20 cellular contexts compared by ENCODE assay signal in genomic region chr3:55968331-55968730, GRCh38.
"Had no signal": no experiment of that assay in that cellular context is flagged by ENCODE, and none has a peak within 500 bp of the region (broad histone marks: within the 10 kb centered on the region; RNA-seq: fewer than 3 reads in every experiment).

No MANE protein-coding gene starts in this region.

- DNase-seq: activated CD4-positive, alpha-beta memory T cell treated with anti-CD3 and anti-CD28 coated beads, Interleukin-2, amount 10 ng/mL, durations not matched to agents 7 days and 5 days; activated CD4-positive, alpha-beta T cell treated with anti-CD3 and anti-CD28 coated beads for 36 hours; activated gamma-delta T cell treated with Interleukin-2 at 50 U/mL for 16 hours; activated naive CD8-positive, alpha-beta T cell treated with anti-CD3 and anti-CD28 coated beads, Interleukin-2, amount 10 ng/mL, durations not matched to agents 7 days and 5 days; activated T-cell treated with anti-CD3 and anti-CD28 coated beads, Interleukin-2, amount 50 U/mL, for 72 hours; dermis blood vessel endothelial cell; endodermal cell; esophagus squamous epithelium; heart left ventricle; left lung; pancreas; retina; T-helper 9 cell had no signal

- ATAC-seq: activated CD4-positive, alpha-beta T cell treated with anti-CD3 and anti-CD28 coated beads for 36 hours; activated T-cell treated with anti-CD3 and anti-CD28 coated beads, Interleukin-2, amount 50 U/mL, for 72 hours; heart left ventricle; left lung; pancreas had no signal

- H3K4me2 ChIP-seq: neural progenitor cell had no signal

- H3K4me3 ChIP-seq: ascending aorta, esophagus squamous epithelium, heart left ventricle, left lung, neural progenitor cell, pancreas, skin epidermis, tibial nerve had no signal

- H3K9me3 ChIP-seq: ascending aorta, esophagus squamous epithelium, left lung, pancreas, tibial nerve had no signal

- H2AFZ ChIP-seq: neural progenitor cell had no signal

- FAIRE-seq: frontal cortex, islet of Langerhans, pancreas had no signal

- H3K27me3 ChIP-seq: ascending aorta, esophagus squamous epithelium, heart left ventricle, left lung, neural progenitor cell, pancreas, tibial nerve had no signal

- H3K4me1 ChIP-seq: ascending aorta, esophagus squamous epithelium, heart left ventricle, left lung, neural progenitor cell, pancreas, tibial nerve had no signal

- H3K27ac ChIP-seq: ascending aorta, esophagus squamous epithelium, heart left ventricle, left lung, neural progenitor cell, pancreas, skin epidermis, tibial nerve, VCaP had no signal

- H3K36me3 ChIP-seq: ascending aorta, esophagus squamous epithelium, heart left ventricle, left lung, neural progenitor cell, pancreas, tibial nerve had no signal

- H3K9ac ChIP-seq: neural progenitor cell had no signal
